22 cellular contexts compared by ENCODE assay signal in genomic region chr22:49996192-49996531, GRCh38. TPM values are rescaled to one million over a fixed set of nuclear protein-coding genes. Genes with fewer than 3 reads are reported as not detected.
DNase-seq lines count a peak whose midpoint lies in the region; ATAC-seq, FAIRE-seq and TF ChIP-seq lines count a peak whose summit lies in the region.
"Had no signal": no experiment of that assay in that cellular context is flagged by ENCODE, and none has a peak within 500 bp of the region (broad histone marks: within the 10 kb centered on the region; RNA-seq: fewer than 3 reads in every experiment).

No MANE protein-coding gene starts in this region.

- no peak for FAIRE-seq in HepG2 (lab: Jason Lieb, UNC)
- FAIRE-seq: GM12891, GM18507 had no signal

- H3K4me2 ChIP-seq in HepG2 (ENCODE audit: low read depth, low read length) (no peak overlapping the region), osteoblast (ENCODE audit: insufficient read depth, low read length) (no peak overlapping the region), GM23248 (ENCODE audit: unreplicated experiment) (no peak overlapping the region)
- H3K4me2 ChIP-seq: BLaER1, PC-9 had no signal

- no peak overlapping the region for H3K9ac ChIP-seq in HepG2 (ENCODE audit: insufficient read depth, low read depth, low read length)
- no peak overlapping the region for H3K9ac ChIP-seq in GM23248
- H3K9ac ChIP-seq: BLaER1 had no signal

- H3K9me3 ChIP-seq in right lobe of liver, result no peaks in the 10 kb centered on the region
- H3K9me3 ChIP-seq in HepG2 (ENCODE audit: low read length), result 0 out of 2 replicates have a peak, but pooled peaks cover under 1% of the 10 kb centered on the region
- H3K9me3 ChIP-seq in osteoblast (ENCODE audit: low read depth, low read length), result no peaks in the 10 kb centered on the region
- H3K9me3 ChIP-seq in HAP-1, result peaks cover 7% of the 10 kb centered on the region; the same call in 1 of the 2 replicates
- H3K9me3 ChIP-seq in GM23248 (ENCODE audit: low read depth), result no peaks in the 10 kb centered on the region

- intact Hi-C loops in right lobe of liver (cut with DNase I), result loop anchor here in 1 of 2 donors (10.0 kb wide), 1 partner anchor 61 kb away; no protein-coding TSS in a partner anchor
- intact Hi-C loops in HepG2 (cut with micrococcal nuclease; ENCODE audit: unreplicated experiment), result no loop called here
- intact Hi-C loops in left colon (cut with DNase I, micrococcal nuclease), result no loop called here

- H2AFZ ChIP-seq in HepG2 (ENCODE audit: low read length), result no peak overlapping the region
- H2AFZ ChIP-seq in osteoblast (ENCODE audit: low read length), result no peak overlapping the region
- H2AFZ ChIP-seq in GM23248, result no peak overlapping the region
- H2AFZ ChIP-seq: PC-9 had no signal

- no peaks in the 10 kb centered on the region for H3F3A ChIP-seq in GM23248 (ENCODE audit: insufficient read depth)

- ATAC-seq in right lobe of liver (peak in 3 of 4 donors; percentile 7 to 19 (median 10)), HepG2 (no peak), left colon (peak; percentile 79)
- ATAC-seq: Right ventricle myocardium inferior had no signal

- TF ChIP-seq EP300 in HepG2 (IDR thresholded peaks at IDR 0.05; ENCODE audit: low read depth in 2 of 2, low read length in 2 of 2), result no peak
- TF ChIP-seq EP300 in HepG2 (CRISPR knock-in tag; IDR thresholded peaks at IDR 0.05; ENCODE audit: borderline replicate concordance), result no peak

- H3K79me2 ChIP-seq in HepG2 (ENCODE audit: insufficient read depth, low read length), result no peaks in the 10 kb centered on the region
- no peaks in the 10 kb centered on the region for H3K79me2 ChIP-seq in osteoblast (ENCODE audit: insufficient read depth, low read length)
- no peaks in the 10 kb centered on the region for H3K79me2 ChIP-seq in GM23248 (ENCODE audit: insufficient read depth)

- WGBS in right lobe of liver (ENCODE audit: insufficient coverage, low coverage, low lambda C conversion rate, missing lambda C conversion rate), result no CpG with 5 or more reads among the region's 4 CpGs
- WGBS in HepG2 (ENCODE audit: low lambda C conversion rate), result 0% methylated on average over 1 of the region's 4 CpGs
- 60 to 66% methylated on average over 4 of the region's 4 CpGs for WGBS in GM23248 (ENCODE audit: low coverage in 1 of 2, low lambda C conversion rate in 2 of 2, missing lambda C conversion rate in 2 of 2), 2 experiments

- H3K4me3 ChIP-seq in right lobe of liver (no peak overlapping the region), HepG2 (replicated peaks in 1 of 3; ENCODE audit: insufficient read depth in 1 of 3, low read depth in 2 of 3, low read length in 3 of 3) (no peak overlapping the region), osteoblast (ENCODE audit: insufficient read depth, low read length) (no peak overlapping the region), HAP-1 (no peak overlapping the region), GM23248 (no peak overlapping the region)
- H3K4me3 ChIP-seq: BLaER1, PC-9 had no signal

- H3K9me2 ChIP-seq in GM23248 (ENCODE audit: insufficient read depth), result no peaks in the 10 kb centered on the region

- no peak for TF ChIP-seq RAD21 in HepG2 (CRISPR knock-in tag; IDR thresholded peaks at IDR 0.05)

- in situ Hi-C loops in HepG2 (cut with HindIII; ENCODE audit: extremely low pct_ligation_motif_present, low pct_unique_long_range_greater_than_20kb) (no loop called here), HAP-1 (cut with MboI; ENCODE audit: low sequenced_read_pairs) (no loop called here), GM23248 (cut with MboI) (no loop called here)

- CTCF ChIA-PET in HepG2 (lab: Yijun Ruan, JAX; ENCODE audit: low intra/inter-chr PET ratio, low total read pairs), result no interaction called here

- no peaks in the 10 kb centered on the region for H4K20me1 ChIP-seq in HepG2 (ENCODE audit: insufficient read depth, low read length)
- no peaks in the 10 kb centered on the region for H4K20me1 ChIP-seq in osteoblast (ENCODE audit: insufficient read depth, low read length)
- no peaks in the 10 kb centered on the region for H4K20me1 ChIP-seq in GM23248 (ENCODE audit: insufficient read depth)
- H4K20me1 ChIP-seq: BLaER1 had no signal

- DNase-seq in right lobe of liver, result peak in 1 of 3 donors; percentile 25
- no peak for DNase-seq in HepG2 (ENCODE audit: low spot score)
- peak; percentile 57 to 85 for DNase-seq in left colon
- peak; percentile 71 for DNase-seq in osteoblast (ENCODE audit: insufficient read length, low spot score, missing footprints)
- no peak for DNase-seq in HAP-1 (ENCODE audit: low spot score in 2 of 2)
- no peak for DNase-seq in GM03348 (ENCODE audit: low spot score)
- DNase-seq in globus pallidus (ENCODE audit: low spot score), result no peak
- DNase-seq in GM23248, result no peak
- DNase-seq: DND-41, GDM1, NCI-H1048, NCI-H2081 treated with DMSO at 0.1 percent for 48 hours, NCI-H510A treated with DMSO at 0.1 percent for 48 hours, NCI-H82 had no signal

- TF ChIP-seq CTCF in right lobe of liver (IDR thresholded peaks at IDR 0.05) (no peak), HepG2 (CRISPR knock-in tag; IDR thresholded peaks at IDR 0.05) (no peak), osteoblast (IDR thresholded peaks at IDR 0.05; ENCODE audit: extremely low read depth, low read depth, low read length) (no peak)

- H3K27ac ChIP-seq in right lobe of liver (no peak overlapping the region), HepG2 (ENCODE audit: extremely low read length, insufficient read depth, low read length) (no peak overlapping the region), osteoblast (ENCODE audit: low read depth, low read length) (no peak overlapping the region), GM23248 (no peak overlapping the region)
- H3K27ac ChIP-seq: PC-9 had no signal

- H3K36me3 ChIP-seq in right lobe of liver (no peaks in the 10 kb centered on the region), HepG2 (replicated peaks in 1 of 2; ENCODE audit: control insufficient read depth in 1 of 2, insufficient read depth in 2 of 2, low read length in 2 of 2) (no peaks in the 10 kb centered on the region), osteoblast (ENCODE audit: insufficient read depth, low read length) (no peaks in the 10 kb centered on the region), HAP-1 (replicated peaks) (no peaks in the 10 kb centered on the region), GM23248 (ENCODE audit: low read depth) (no peaks in the 10 kb centered on the region)
- H3K36me3 ChIP-seq: BLaER1 had no signal

- H3K27me3 ChIP-seq in right lobe of liver (no peaks in the 10 kb centered on the region), HepG2 (ENCODE audit: control insufficient read depth in 1 of 2, insufficient read depth in 2 of 2, low read length in 2 of 2) (peaks cover 3 to 14% of the 10 kb centered on the region in 2 experiments; a peak in 3 of 5 replicates), osteoblast (ENCODE audit: insufficient read depth, low read length) (no peaks in the 10 kb centered on the region), HAP-1 (ENCODE audit: low read depth) (no peaks in the 10 kb centered on the region), GM23248 (replicated peaks; ENCODE audit: insufficient read depth) (no peaks in the 10 kb centered on the region)
- H3K27me3 ChIP-seq: BLaER1 had no signal

- POLR2A ChIA-PET in HepG2 (lab: Yijun Ruan, JAX), result no interaction called here

- no TSS peak for BruUV-seq in HepG2 (replicated peaks; lab: Mats Ljungman, UMichigan)

- TF ChIP-seq POLR2A in right lobe of liver (IDR thresholded peaks at IDR 0.05) (no peak), HepG2 (IDR thresholded peaks at IDR 0.05; ENCODE audit: insufficient read depth in 1 of 2, low read depth in 2 of 2, low read length in 2 of 2) (no peak)

- H3K4me1 ChIP-seq in right lobe of liver, result no peaks in the 10 kb centered on the region
- peaks cover 7% of the 10 kb centered on the region for H3K4me1 ChIP-seq in HepG2 (ENCODE audit: insufficient read depth, low read length)
- H3K4me1 ChIP-seq in osteoblast (ENCODE audit: insufficient read depth, low read length), result no peaks in the 10 kb centered on the region
- H3K4me1 ChIP-seq in HAP-1, result no peaks in the 10 kb centered on the region
- no peaks in the 10 kb centered on the region for H3K4me1 ChIP-seq in GM23248 (ENCODE audit: insufficient read depth)

RNA-seq across cellular contexts. Expression of gene IL17REL, which starts 16.4 kb away (rescaled TPM):
- total RNA-seq in right lobe of liver, result not detected
- not detected in 2 replicates for total RNA-seq in HepG2 (2016; rRNA removed; fragmentation: Illumina TruSeq; extraction: Trizol)
- not detected in 2 replicates for total RNA-seq in HepG2 (2016; cell fraction: cytosol; rRNA removed; fragmentation: Illumina TruSeq; extraction: Trizol; ENCODE audit: low read depth)
- not detected in 2 replicates for total RNA-seq in HepG2 (2016; cell fraction: insoluble cytoplasmic fraction; rRNA removed; fragmentation: Illumina TruSeq; extraction: Trizol)
- total RNA-seq in HepG2 (2016; cell fraction: membrane; rRNA removed; fragmentation: Illumina TruSeq; extraction: Trizol), result not detected in 2 replicates
- total RNA-seq in HepG2 (2016; cell fraction: nucleus; rRNA removed; fragmentation: Illumina TruSeq; extraction: Trizol), result not detected in 2 replicates
- polyA plus RNA-seq in HepG2 (2011; rRNA removed), result not detected in 2 replicates
- not detected in 2 replicates for polyA plus RNA-seq in HepG2 (2011; cell fraction: cytosol; rRNA removed)
- polyA plus RNA-seq in HepG2 (2011; cell fraction: nucleus; rRNA removed), result not detected in 2 replicates
- not detected in 2 replicates for polyA plus RNA-seq in HepG2 (2012)
- polyA plus RNA-seq in HepG2 (2016; cell fraction: cytosol; fragmentation: Illumina TruSeq; extraction: Trizol; ENCODE audit: low read depth), result not detected in 2 replicates
- not detected in 2 replicates for polyA plus RNA-seq in HepG2 (2016; cell fraction: insoluble cytoplasmic fraction; fragmentation: Illumina TruSeq; extraction: Trizol; ENCODE audit: low read depth)
- polyA plus RNA-seq in HepG2 (2016; cell fraction: membrane; fragmentation: Illumina TruSeq; extraction: Trizol; ENCODE audit: low read depth), result not detected in 2 replicates
- polyA plus RNA-seq in HepG2 (2016; cell fraction: nucleus; fragmentation: Illumina TruSeq; extraction: Trizol; ENCODE audit: insufficient read depth, low read depth), result not detected in 2 replicates
- polyA minus RNA-seq in HepG2 (2011; rRNA and poly(A)+ RNA removed; ENCODE audit: low replicate concordance), result 0.07 TPM in 1 of 2 replicates, not detected in the other
- not detected in 2 replicates for polyA minus RNA-seq in HepG2 (2011; cell fraction: cytosol; rRNA and poly(A)+ RNA removed)
- not detected in 2 replicates for polyA minus RNA-seq in HepG2 (2011; cell fraction: nucleus; rRNA and poly(A)+ RNA removed)
- under 1 TPM; 0.17 to 0.31 TPM for total RNA-seq in left colon
- not detected in 2 replicates for total RNA-seq in osteoblast
- not detected in 2 replicates for total RNA-seq in GM23248 (2014; rRNA removed; shearing (Covaris generic))
- polyA plus RNA-seq in GM23248 (2016; fragmentation: Nextera tagmentation; extraction: Ambion mirVana), result not detected in 2 replicates
- total RNA-seq: A172, H4, MCF 10A, PC-9, Right ventricle myocardium inferior had no signal

RNA-seq across cellular contexts. Expression of gene PIM3, which starts 35.6 kb away (rescaled TPM):
- 10 to 100 TPM; 26.7 to 64.4 (median 32.8) TPM for total RNA-seq in right lobe of liver
- 18.2 and 31.2 TPM in 2 replicates for total RNA-seq in HepG2 (2016; rRNA removed; fragmentation: Illumina TruSeq; extraction: Trizol)
- total RNA-seq in HepG2 (2016; cell fraction: cytosol; rRNA removed; fragmentation: Illumina TruSeq; extraction: Trizol; ENCODE audit: low read depth), result 12.4 and 12.6 TPM in 2 replicates
- total RNA-seq in HepG2 (2016; cell fraction: insoluble cytoplasmic fraction; rRNA removed; fragmentation: Illumina TruSeq; extraction: Trizol), result 17.3 and 32.7 TPM in 2 replicates
- 27.1 and 31.2 TPM in 2 replicates for total RNA-seq in HepG2 (2016; cell fraction: membrane; rRNA removed; fragmentation: Illumina TruSeq; extraction: Trizol)
- 24.6 and 30.5 TPM in 2 replicates for total RNA-seq in HepG2 (2016; cell fraction: nucleus; rRNA removed; fragmentation: Illumina TruSeq; extraction: Trizol)
- 21.6 and 24.1 TPM in 2 replicates for polyA plus RNA-seq in HepG2 (2011; rRNA removed)
- polyA plus RNA-seq in HepG2 (2011; cell fraction: cytosol; rRNA removed), result 21.4 and 47.8 TPM in 2 replicates
- polyA plus RNA-seq in HepG2 (2011; cell fraction: nucleus; rRNA removed), result 121 and 136 TPM in 2 replicates
- 22.6 and 36.4 TPM in 2 replicates for polyA plus RNA-seq in HepG2 (2012)
- polyA plus RNA-seq in HepG2 (2016; cell fraction: cytosol; fragmentation: Illumina TruSeq; extraction: Trizol; ENCODE audit: low read depth), result 7.3 and 9.3 TPM in 2 replicates
- polyA plus RNA-seq in HepG2 (2016; cell fraction: insoluble cytoplasmic fraction; fragmentation: Illumina TruSeq; extraction: Trizol; ENCODE audit: low read depth), result 21.4 and 25.4 TPM in 2 replicates
- polyA plus RNA-seq in HepG2 (2016; cell fraction: membrane; fragmentation: Illumina TruSeq; extraction: Trizol; ENCODE audit: low read depth), result 17.2 and 17.8 TPM in 2 replicates
- 62.7 and 63.0 TPM in 2 replicates for polyA plus RNA-seq in HepG2 (2016; cell fraction: nucleus; fragmentation: Illumina TruSeq; extraction: Trizol; ENCODE audit: insufficient read depth, low read depth)
- polyA minus RNA-seq in HepG2 (2011; rRNA and poly(A)+ RNA removed; ENCODE audit: low replicate concordance), result 8.8 and 50.3 TPM in 2 replicates
- polyA minus RNA-seq in HepG2 (2011; cell fraction: cytosol; rRNA and poly(A)+ RNA removed), result 23.0 and 37.5 TPM in 2 replicates
- 17.0 and 22.8 TPM in 2 replicates for polyA minus RNA-seq in HepG2 (2011; cell fraction: nucleus; rRNA and poly(A)+ RNA removed)
- 100 to 1,000 TPM in 1 of 2 donors, 10 to 100 TPM in 1; 45.6 to 201 TPM for total RNA-seq in left colon
- total RNA-seq in osteoblast, result 14.4 and 19.9 TPM in 2 replicates
- 16.2 and 17.3 TPM in 2 replicates for total RNA-seq in GM23248 (2014; rRNA removed; shearing (Covaris generic))
- 10.8 TPM in 2 replicates for polyA plus RNA-seq in GM23248 (2016; fragmentation: Nextera tagmentation; extraction: Ambion mirVana)

Comparison
In these comparisons a context has a peak if more than half of its experiments do, and no peak if none do; other contexts are left out.
1. DNase-seq: peak in left colon (2 of 2) and osteoblast (single experiment); none in HepG2 (single experiment), HAP-1 (0 of 2), GM03348 (single experiment), globus pallidus (single experiment) and GM23248 (single experiment).